ENCODE assay signal across 15 cellular contexts in the genomic region with DNA sequence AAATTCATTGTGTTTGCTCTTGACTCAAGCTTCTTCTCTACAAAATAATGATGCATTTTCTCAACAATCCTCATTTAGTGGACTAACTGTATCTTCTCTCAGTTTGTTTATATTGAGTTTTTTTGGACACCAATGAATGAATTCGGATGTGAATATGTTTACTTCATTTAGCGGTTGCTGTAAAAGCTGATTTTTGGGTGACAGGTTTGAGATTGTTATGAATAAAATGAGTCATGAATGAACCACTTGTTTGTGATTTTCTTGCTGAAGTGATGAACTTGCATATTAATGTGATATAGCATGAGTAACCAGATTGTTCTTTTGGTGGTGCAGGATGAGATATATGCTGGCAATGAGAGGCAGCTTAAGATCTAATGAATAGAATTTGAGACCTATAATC. TPM values are rescaled to one million over a fixed set of nuclear protein-coding genes. Genes with fewer than 3 reads are reported as not detected.
A peak's percentile ranks its signal among the peaks of the same experiment; 100 is the strongest.
DNase-seq lines count a peak whose midpoint lies in the region; ATAC-seq, FAIRE-seq and TF ChIP-seq lines count a peak whose summit lies in the region.
"Had no signal": no experiment of that assay in that cellular context is flagged by ENCODE, and none has a peak within 500 bp of the region (broad histone marks: within the 10 kb centered on the region; RNA-seq: fewer than 3 reads in every experiment).

No MANE protein-coding gene starts in this region.

- no peak overlapping the region for H3K4me3 ChIP-seq in bronchial epithelial cell (ENCODE audit: low read depth, low read length)
- H3K4me3 ChIP-seq: K562 had no signal

- H3K27me3 ChIP-seq in bronchial epithelial cell (ENCODE audit: control insufficient read depth, insufficient read depth, low read length), result no peaks in the 10 kb centered on the region

- no peaks in the 10 kb centered on the region for H3K36me3 Mint-ChIP-seq in nephron (ENCODE audit: low read depth)
- H3K36me3 Mint-ChIP-seq in activated T-helper 1 cell treated with anti-CD3 and anti-CD28 coated beads, Interleukin-12 subunit alpha, Interleukin-12 subunit beta, Interleukin-2, Interleukin-4 antibody, amounts not matched to agents 30 ng/mL and 10 ng/mL and 1 ng/mL, durations not matched to agents 14 hours and 24 hours and 36 hours (ENCODE audit: low read depth), result no peaks in the 10 kb centered on the region

- peak overlapping the region in 2 of 3 experiments; percentile 5 to 35 for H3K4me3 Mint-ChIP-seq in nephron
- H3K4me3 Mint-ChIP-seq in activated T-helper 1 cell treated with anti-CD3 and anti-CD28 coated beads, Interleukin-12 subunit alpha, Interleukin-12 subunit beta, Interleukin-2, Interleukin-4 antibody, amounts not matched to agents 30 ng/mL and 10 ng/mL and 1 ng/mL, durations not matched to agents 14 hours and 24 hours and 36 hours, result no peak overlapping the region

- H3K9me3 Mint-ChIP-seq in nephron, result no peaks in the 10 kb centered on the region
- no peaks in the 10 kb centered on the region for H3K9me3 Mint-ChIP-seq in activated T-helper 1 cell treated with anti-CD3 and anti-CD28 coated beads, Interleukin-12 subunit alpha, Interleukin-12 subunit beta, Interleukin-2, Interleukin-4 antibody, amounts not matched to agents 30 ng/mL and 10 ng/mL and 1 ng/mL, durations not matched to agents 14 hours and 24 hours and 36 hours

- H3K27me3 Mint-ChIP-seq in nephron (ENCODE audit: low read depth), result peaks cover 39% of the 10 kb centered on the region
- H3K27me3 Mint-ChIP-seq in activated T-helper 1 cell treated with anti-CD3 and anti-CD28 coated beads, Interleukin-12 subunit alpha, Interleukin-12 subunit beta, Interleukin-2, Interleukin-4 antibody, amounts not matched to agents 30 ng/mL and 10 ng/mL and 1 ng/mL, durations not matched to agents 14 hours and 24 hours and 36 hours (ENCODE audit: insufficient read depth), result peaks cover 45% of the 10 kb centered on the region

- FAIRE-seq in bronchial epithelial cell (lab: Jason Lieb, UNC), result no peak
- FAIRE-seq: K562 had no signal

- intact Hi-C loops in activated T-helper 1 cell treated with anti-CD3 and anti-CD28 coated beads, Interleukin-12 subunit alpha, Interleukin-12 subunit beta, Interleukin-2, Interleukin-4 antibody, amounts not matched to agents 30 ng/mL and 10 ng/mL and 1 ng/mL, durations not matched to agents 14 hours and 24 hours and 36 hours (cut with micrococcal nuclease), result loop anchor here (5.0 kb wide), 2 partner anchors 42 to 187 kb away; no protein-coding TSS in a partner anchor

- H3K27ac Mint-ChIP-seq in nephron, result no peak overlapping the region
- H3K27ac Mint-ChIP-seq in activated T-helper 1 cell treated with anti-CD3 and anti-CD28 coated beads, Interleukin-12 subunit alpha, Interleukin-12 subunit beta, Interleukin-2, Interleukin-4 antibody, amounts not matched to agents 30 ng/mL and 10 ng/mL and 1 ng/mL, durations not matched to agents 14 hours and 24 hours and 36 hours, result no peak overlapping the region

- TF ChIP-seq CTCF in bronchial epithelial cell (IDR thresholded peaks at IDR 0.05; ENCODE audit: insufficient read depth, low read length, severe bottlenecking) (no peak), nephron (IDR thresholded peaks at IDR 0.05; ENCODE audit: unreplicated experiment in 3 of 3) (no peak)

- DNase-seq in M059J (ENCODE audit: low read depth) (peak; percentile 53), bronchial epithelial cell (ENCODE audit: low read depth) (peak; percentile 48)
- no peak for DNase-seq in activated CD4-positive, alpha-beta T cell treated with anti-CD3 and anti-CD28 coated beads for 4 hours
- DNase-seq in activated T-helper 1 cell treated with anti-CD3 and anti-CD28 coated beads, Interleukin-12 subunit alpha, Interleukin-12 subunit beta, Interleukin-2, Interleukin-4 antibody, amounts not matched to agents 30 ng/mL and 10 ng/mL and 1 ng/mL, durations not matched to agents 14 hours and 24 hours and 36 hours (ENCODE audit: low spot score), result no peak
- DNase-seq: GDM1, HCEC 1CT, NCI-H1105, NCI-H2081, NCI-H446 treated with DMSO at 0.1 percent for 48 hours, RPMI8226, SIG-M5 had no signal

- no peak for ATAC-seq in HG03571 (IDR thresholded peaks at IDR 0.05; ENCODE audit: unreplicated experiment)
- ATAC-seq: K562 had no signal

- H3K36me3 ChIP-seq in bronchial epithelial cell (ENCODE audit: control insufficient read depth, insufficient read depth, low read length), result no peaks in the 10 kb centered on the region

- H3K4me1 Mint-ChIP-seq in nephron, result peaks cover 17% of the 10 kb centered on the region
- H3K4me1 Mint-ChIP-seq in activated T-helper 1 cell treated with anti-CD3 and anti-CD28 coated beads, Interleukin-12 subunit alpha, Interleukin-12 subunit beta, Interleukin-2, Interleukin-4 antibody, amounts not matched to agents 30 ng/mL and 10 ng/mL and 1 ng/mL, durations not matched to agents 14 hours and 24 hours and 36 hours (ENCODE audit: low read depth), result peaks cover 18% of the 10 kb centered on the region

- H3K27ac ChIP-seq in temporal lobe (ENCODE audit: low read depth, low read length), result peak overlapping the region; percentile 31

RNA-seq across cellular contexts. Expression of a gene that starts 3.1 kb away (rescaled TPM):
- total RNA-seq in M059J (2014; rRNA removed; shearing (Covaris generic)), result 2.1 and 3.1 TPM in 2 replicates
- total RNA-seq in bronchial epithelial cell (0.64 and 1.3 TPM in 2 replicates), temporal lobe (94.2 TPM)
- total RNA-seq in activated T-helper 1 cell treated with anti-CD3 and anti-CD28 coated beads, Interleukin-12 subunit alpha, Interleukin-12 subunit beta, Interleukin-2, Interleukin-4 antibody, amounts not matched to agents 30 ng/mL and 10 ng/mL and 1 ng/mL, durations not matched to agents 14 hours and 24 hours and 36 hours, result 0.62 and 0.64 TPM in 2 replicates

Comparison
In these comparisons a context has a peak if more than half of its experiments do, and no peak if none do; other contexts are left out.
1. DNase-seq: peak in M059J (single experiment) and bronchial epithelial cell (single experiment); none in activated CD4-positive, alpha-beta T cell treated with anti-CD3 and anti-CD28 coated beads for 4 hours (0 of 2) and activated T-helper 1 cell treated with anti-CD3 and anti-CD28 coated beads, Interleukin-12 subunit alpha, Interleukin-12 subunit beta, Interleukin-2, Interleukin-4 antibody, amounts not matched to agents 30 ng/mL and 10 ng/mL and 1 ng/mL, durations not matched to agents 14 hours and 24 hours and 36 hours (single experiment).
2. RNA of a gene that starts 3.1 kb away (total RNA-seq): 94.2 TPM in temporal lobe (single experiment); 2.1 to 3.1 TPM in M059J, 0.64 to 1.3 TPM in bronchial epithelial cell and 0.62 to 0.64 TPM in activated T-helper 1 cell treated with anti-CD3 and anti-CD28 coated beads, Interleukin-12 subunit alpha, Interleukin-12 subunit beta, Interleukin-2, Interleukin-4 antibody, amounts not matched to agents 30 ng/mL and 10 ng/mL and 1 ng/mL, durations not matched to agents 14 hours and 24 hours and 36 hours; every median in the first group is over 10 times any median in the second.